Comparison of ENCODE assay signal across 23 cellular contexts in the genomic region with DNA sequence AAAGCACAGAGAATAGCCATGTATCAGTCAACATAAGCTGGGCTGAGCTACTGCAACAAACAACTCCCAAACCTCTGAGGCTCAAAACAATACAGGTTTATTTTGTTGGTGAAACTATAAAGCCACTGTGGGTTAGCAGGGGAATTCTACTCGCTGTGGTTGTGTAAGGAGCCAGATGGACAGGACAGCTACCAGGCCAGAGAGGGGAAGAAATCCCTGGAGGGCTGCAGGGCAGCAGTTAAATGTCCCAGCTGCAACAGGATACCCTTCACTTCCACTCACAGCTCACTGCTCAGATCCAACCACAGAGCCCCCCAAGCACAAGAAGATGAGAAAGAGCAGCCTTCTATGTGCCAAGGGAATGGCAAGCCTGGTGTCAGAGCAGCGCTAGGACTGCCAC.
DNase-seq lines count a peak whose midpoint lies in the region; ATAC-seq, FAIRE-seq and TF ChIP-seq lines count a peak whose summit lies in the region.
"Had no signal": no experiment of that assay in that cellular context is flagged by ENCODE, and none has a peak within 500 bp of the region (broad histone marks: within the 10 kb centered on the region; RNA-seq: fewer than 3 reads in every experiment).

No MANE protein-coding gene starts in this region.

- H2BK12ac ChIP-seq in H1 (ENCODE audit: low read depth, low read length) = no peak overlapping the region

- CTCF ChIA-PET in H1 (lab: Charles Lee; ENCODE audit: partially characterized antibody) = no interaction called here

- no peaks in the 10 kb centered on the region for H3K27me3 Mint-ChIP-seq in osteocyte (ENCODE audit: unreplicated experiment)
- H3K27me3 Mint-ChIP-seq: CD4-positive, alpha-beta memory T cell; IgD-negative memory B cell had no signal

- H3K27ac Mint-ChIP-seq in osteocyte (ENCODE audit: unreplicated experiment) = no peak overlapping the region
- H3K27ac Mint-ChIP-seq: CD14-positive monocyte; CD4-positive, alpha-beta memory T cell; IgD-negative memory B cell had no signal

- no peaks in the 10 kb centered on the region for H4K20me1 ChIP-seq in BLaER1
- no peaks in the 10 kb centered on the region; a peak in 1 of 22 replicates for H4K20me1 ChIP-seq in BLaER1 treated with 17β-estradiol and CSF1 and Interleukin-3, amounts not matched to agents 10 nM and 100 nM
- H4K20me1 ChIP-seq in H1 (replicated peaks in 1 of 2; ENCODE audit: control insufficient read depth in 1 of 2, insufficient read depth in 2 of 2, low read length in 2 of 2) = peaks cover 0 to 7% of the 10 kb centered on the region in 2 experiments
- no peaks in the 10 kb centered on the region for H4K20me1 ChIP-seq in osteoblast (ENCODE audit: insufficient read depth, low read length)

- TF ChIP-seq EP300 in H1 (IDR thresholded peaks at IDR 0.05; ENCODE audit: borderline replicate concordance in 1 of 2, low read depth in 2 of 2, low read length in 2 of 2) = no peak

- FAIRE-seq in H1 (lab: Jason Lieb, UNC) = no peak
- FAIRE-seq: A204.1, GM12892, GM18507, HepG2 had no signal

- H2BK120ac ChIP-seq in H1 (replicated peaks; ENCODE audit: low read depth, low read length) = no peak overlapping the region

- H3K36me3 ChIP-seq in BLaER1 = no peaks in the 10 kb centered on the region
- H3K36me3 ChIP-seq in BLaER1 treated with 17β-estradiol and CSF1 and Interleukin-3, amounts not matched to agents 10 nM and 100 nM = no peaks in the 10 kb centered on the region
- no peaks in the 10 kb centered on the region for H3K36me3 ChIP-seq in H1 (ENCODE audit: control insufficient read depth in 2 of 4, insufficient read depth in 4 of 4, low read length in 3 of 4)
- no peaks in the 10 kb centered on the region for H3K36me3 ChIP-seq in osteoblast (ENCODE audit: insufficient read depth, low read length)
- H3K36me3 ChIP-seq: BE2C had no signal

- no peak overlapping the region for H2AK5ac ChIP-seq in H1 (ENCODE audit: low read depth, low read length)

- no peaks in the 10 kb centered on the region for H3K79me1 ChIP-seq in H1 (ENCODE audit: low read depth, low read length)

- TF ChIP-seq CTCF in H1 (IDR thresholded peaks at IDR 0.05; ENCODE audit: control extremely low read depth in 1 of 3, insufficient read depth in 1 of 3, low read depth in 1 of 3, low read length in 3 of 3) (no peak), osteocyte (IDR thresholded peaks at IDR 0.05) (no peak), GM10266 (IDR thresholded peaks at IDR 0.05; ENCODE audit: control insufficient read depth, insufficient read depth, low read depth, missing control alignments) (no peak), osteoblast (IDR thresholded peaks at IDR 0.05; ENCODE audit: extremely low read depth, low read depth, low read length) (no peak)

- H3K4me2 ChIP-seq in BLaER1 (peak overlapping the region; percentile 80), H1 (ENCODE audit: insufficient read depth in 1 of 2, low read depth in 2 of 2, low read length in 2 of 2) (no peak overlapping the region), osteoblast (ENCODE audit: insufficient read depth, low read length) (no peak overlapping the region)
- peak overlapping the region; percentile 29 to 83 (median 63); a peak in 19 of 22 replicates for H3K4me2 ChIP-seq in BLaER1 treated with 17β-estradiol and CSF1 and Interleukin-3, amounts not matched to agents 10 nM and 100 nM

- DNase-seq in H1 (ENCODE audit: low read depth in 1 of 2, low spot score in 2 of 2) (no peak), osteocyte (ENCODE audit: extremely low spot score, unreplicated experiment) (peak; percentile 44), GM10266 (ENCODE audit: extremely low spot score) (no peak), osteoblast (ENCODE audit: insufficient read length, low spot score, missing footprints) (no peak)
- DNase-seq in activated effector memory CD4-positive, alpha-beta T cell treated with Interleukin-2 at 50 U/mL for 16 hours = no peak
- DNase-seq: ACHN; BE2C; CD4-positive, alpha-beta memory T cell; DMS53; DND-41; EL; HCEC 1CT; Karpas-422; KBM-7 had no signal

- H2BK5ac ChIP-seq in H1 (ENCODE audit: low read depth, low read length) = no peak overlapping the region

- H4K91ac ChIP-seq in H1 (replicated peaks; ENCODE audit: insufficient read length, low read length) = no peak overlapping the region

- no peaks in the 10 kb centered on the region for H3K36me3 Mint-ChIP-seq in osteocyte (ENCODE audit: unreplicated experiment)
- H3K36me3 Mint-ChIP-seq: CD14-positive monocyte; CD4-positive, alpha-beta memory T cell; IgD-negative memory B cell had no signal

- ATAC-seq in SK-N-SH treated with all-trans-retinoic acid at 6 μM for 48 hours = no peak
- ATAC-seq: HepG2 had no signal

- peaks cover 13% of the 10 kb centered on the region; the same call in 1 of the 2 replicates for H3K23me2 ChIP-seq in H1 (ENCODE audit: low read depth, low read length)

- H3K9me3 ChIP-seq in BLaER1 (no peaks in the 10 kb centered on the region), H1 (ENCODE audit: insufficient read depth in 2 of 2, low read depth in 1 of 2, low read length in 1 of 2) (peaks cover 0 to 8% of the 10 kb centered on the region in 2 experiments; a peak in 1 of 4 replicates), osteoblast (ENCODE audit: low read depth, low read length) (no peaks in the 10 kb centered on the region)
- no peaks in the 10 kb centered on the region for H3K9me3 ChIP-seq in BLaER1 treated with 17β-estradiol and CSF1 and Interleukin-3, amounts not matched to agents 10 nM and 100 nM (replicated peaks in 1 of 11)
- H3K9me3 ChIP-seq: BE2C had no signal

- no peak overlapping the region; the same call in 1 of the 2 replicates for H4K8ac ChIP-seq in H1 (ENCODE audit: extremely low read depth, insufficient read depth, low read length)

- no peak for TF ChIP-seq RAD21 in H1 (IDR thresholded peaks at IDR 0.05 in 1 of 2, conservative IDR thresholded peaks at IDR 0.05 in 1 of 2; ENCODE audit: low read depth in 2 of 2, low read length in 2 of 2)

- no peak overlapping the region for H3K18ac ChIP-seq in H1 (ENCODE audit: extremely low read depth, low read length)

- H3K14ac ChIP-seq in H1 (ENCODE audit: insufficient read length) = no peak overlapping the region

- H2AFZ ChIP-seq in H1 (ENCODE audit: low read length) (0 out of 2 replicates have a peak overlapping the region, but pooled peaks have one; percentile 32), osteoblast (ENCODE audit: low read length) (no peak overlapping the region)

- H3K56ac ChIP-seq in H1 (replicated peaks; ENCODE audit: insufficient read length, low read depth, low read length) = no peak overlapping the region

- H3K4me1 Mint-ChIP-seq in osteocyte (ENCODE audit: unreplicated experiment) = no peaks in the 10 kb centered on the region
- H3K4me1 Mint-ChIP-seq: CD14-positive monocyte; CD4-positive, alpha-beta memory T cell; IgD-negative memory B cell had no signal

- H3K9ac ChIP-seq in BLaER1 (peak overlapping the region; percentile 53; the same call in 1 of the 2 replicates), H1 (replicated peaks in 1 of 4; ENCODE audit: extremely low read depth in 1 of 4, low read depth in 3 of 4, low read length in 3 of 4) (no peak overlapping the region)
- peak overlapping the region in 1 of 11 experiments; percentile 15; a peak in 1 of 22 replicates for H3K9ac ChIP-seq in BLaER1 treated with 17β-estradiol and CSF1 and Interleukin-3, amounts not matched to agents 10 nM and 100 nM

- no peak overlapping the region for H3K4me3 ChIP-seq in BLaER1
- H3K4me3 ChIP-seq in BLaER1 treated with 17β-estradiol and CSF1 and Interleukin-3, amounts not matched to agents 10 nM and 100 nM = no peak overlapping the region
- no peak overlapping the region for H3K4me3 ChIP-seq in H1 (ENCODE audit: extremely low read depth in 1 of 4, insufficient read depth in 2 of 4, low read depth in 3 of 4, low read length in 4 of 4)
- H3K4me3 ChIP-seq in osteoblast (ENCODE audit: insufficient read depth, low read length) = no peak overlapping the region

- H3K79me2 ChIP-seq in H1 (ENCODE audit: control insufficient read depth in 1 of 2, insufficient read depth in 2 of 2, low read length in 2 of 2) = no peaks in the 10 kb centered on the region
- H3K79me2 ChIP-seq in osteoblast (ENCODE audit: insufficient read depth, low read length) = no peaks in the 10 kb centered on the region

- no peak overlapping the region for H3K23ac ChIP-seq in H1 (ENCODE audit: insufficient read length)

- H4K5ac ChIP-seq in H1 (ENCODE audit: insufficient read length, low read depth, low read length) = no peak overlapping the region

- H3K27ac ChIP-seq in BLaER1 (peak overlapping the region; percentile 60), H1 (ENCODE audit: low read depth, low read length) (no peak overlapping the region), osteoblast (ENCODE audit: low read depth, low read length) (no peak overlapping the region)
- peak overlapping the region in 3 of 11 experiments; percentile 12 to 48 (median 40); a peak in 4 of 22 replicates for H3K27ac ChIP-seq in BLaER1 treated with 17β-estradiol and CSF1 and Interleukin-3, amounts not matched to agents 10 nM and 100 nM

- no peak for TF ChIP-seq POLR2A in H1 (IDR thresholded peaks at IDR 0.05; ENCODE audit: control extremely low read depth in 1 of 2, low read depth in 2 of 2, low read length in 2 of 2)

- no peak overlapping the region for H2BK15ac ChIP-seq in H1 (ENCODE audit: low read length)

- H3K9me3 Mint-ChIP-seq in osteocyte (ENCODE audit: unreplicated experiment) = peaks cover 12% of the 10 kb centered on the region
- H3K9me3 Mint-ChIP-seq: IgD-negative memory B cell had no signal

- peaks cover 49% of the 10 kb centered on the region for H3K4me1 ChIP-seq in BLaER1
- peaks cover 19 to 46% (median 41%) of the 10 kb centered on the region in 10 experiments for H3K4me1 ChIP-seq in BLaER1 treated with 17β-estradiol and CSF1 and Interleukin-3, amounts not matched to agents 10 nM and 100 nM
- H3K4me1 ChIP-seq in H1 (replicated peaks in 1 of 4; ENCODE audit: control insufficient read depth in 3 of 4, insufficient read depth in 4 of 4, low read length in 3 of 4) = no peaks in the 10 kb centered on the region
- no peaks in the 10 kb centered on the region for H3K4me1 ChIP-seq in osteoblast (ENCODE audit: insufficient read depth, low read length)
- H3K4me1 ChIP-seq: BE2C had no signal

- no peak overlapping the region for H2BK20ac ChIP-seq in H1 (ENCODE audit: low read length)

- H3K27me3 ChIP-seq in BLaER1 (no peaks in the 10 kb centered on the region), H1 (replicated peaks in 1 of 4; ENCODE audit: control insufficient read depth in 3 of 4, extremely low read depth in 1 of 4, insufficient read depth in 3 of 4, low read length in 3 of 4) (no peaks in the 10 kb centered on the region), osteoblast (ENCODE audit: insufficient read depth, low read length) (no peaks in the 10 kb centered on the region)
- no peaks in the 10 kb centered on the region for H3K27me3 ChIP-seq in BLaER1 treated with 17β-estradiol and CSF1 and Interleukin-3, amounts not matched to agents 10 nM and 100 nM
- H3K27me3 ChIP-seq: BE2C had no signal

- POLR2A ChIA-PET in H1 (lab: Charles Lee; ENCODE audit: partially characterized antibody) = no interaction called here

- H3K4me3 Mint-ChIP-seq in osteocyte (ENCODE audit: unreplicated experiment) = no peak overlapping the region
- H3K4me3 Mint-ChIP-seq: CD14-positive monocyte; CD4-positive, alpha-beta memory T cell; IgD-negative memory B cell had no signal

- 93% methylated on average over 2 of the region's 2 CpGs; no CpG with 5 or more reads in 1 of the 2 experiments for WGBS in H1 (ENCODE audit: extremely low coverage in 1 of 2, insufficient coverage in 1 of 2, insufficient read length in 1 of 2, insufficient replicate concordance in 2 of 2, low coverage in 1 of 2, low lambda C conversion rate in 2 of 2, missing lambda C conversion rate in 1 of 2), 2 experiments

- no peak overlapping the region for H3K4ac ChIP-seq in H1 (replicated peaks; ENCODE audit: insufficient read length, low read depth, low read length)

Comparison
In these comparisons a context has a peak if more than half of its experiments do, and no peak if none do; other contexts are left out.
1. H3K4me2 ChIP-seq: peak in BLaER1 (single experiment) and BLaER1 treated with 17β-estradiol and CSF1 and Interleukin-3, amounts not matched to agents 10 nM and 100 nM (11 of 11); none in H1 (0 of 2) and osteoblast (single experiment).